6 cellular contexts compared by ENCODE assay signal in the genomic region with DNA sequence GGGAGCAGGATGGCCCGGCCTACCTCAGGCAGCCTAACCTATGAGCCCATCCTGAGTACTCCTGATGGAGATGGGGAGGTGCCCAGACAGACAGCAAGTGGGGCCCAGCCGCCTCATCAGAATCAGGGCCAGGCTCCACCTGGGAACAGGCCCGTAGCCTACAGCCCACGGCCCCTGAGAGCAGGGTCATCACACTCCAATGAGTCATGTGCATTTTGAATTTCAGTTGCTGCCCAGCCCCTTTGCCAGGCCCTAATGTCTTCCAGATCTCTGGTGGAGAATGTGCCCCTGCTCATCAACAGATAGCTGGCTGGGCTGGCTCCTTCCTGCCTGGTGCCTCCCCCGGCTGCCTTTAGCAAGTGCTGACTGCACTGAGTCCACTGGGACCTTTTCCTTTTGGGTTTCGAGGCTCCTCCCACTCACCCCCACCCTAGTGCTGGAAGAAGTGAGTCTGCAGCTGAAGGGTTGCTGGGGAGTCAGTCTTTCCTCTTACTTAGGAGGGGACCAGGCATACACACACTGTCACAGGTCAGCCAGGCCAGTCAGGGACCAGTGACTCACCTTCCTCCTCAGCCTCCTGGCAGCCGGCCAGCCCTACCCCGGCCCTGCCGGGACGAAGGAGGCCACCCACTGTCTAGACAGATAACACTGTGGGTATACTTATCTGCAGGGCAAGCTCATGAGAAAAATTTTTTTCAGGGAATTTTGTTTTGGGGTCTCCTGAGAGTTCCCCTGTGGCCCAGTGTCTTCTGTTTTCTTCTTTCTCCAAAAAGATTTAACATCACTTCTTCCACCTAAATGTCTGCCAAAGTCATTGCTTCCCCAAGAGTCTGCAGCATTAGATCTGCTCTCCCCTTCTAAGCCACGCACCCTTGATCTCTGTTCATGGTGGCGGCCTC. TPM values are rescaled to one million over a fixed set of nuclear protein-coding genes. Genes with fewer than 3 reads are reported as not detected.
DNase-seq lines count a peak whose midpoint lies in the region; ATAC-seq, FAIRE-seq and TF ChIP-seq lines count a peak whose summit lies in the region.

No MANE protein-coding gene starts in this region.

- H3K4me3 Mint-ChIP-seq in astrocyte (ENCODE audit: unreplicated experiment): peak overlapping the region; percentile 50
- no peak overlapping the region for H3K4me3 Mint-ChIP-seq in nephron

- peak; percentile 97 for DNase-seq in EH (ENCODE audit: low read depth)
- DNase-seq in OCI-M1 (lab: John Stamatoyannopoulos, UW): peak; percentile 95
- peak; percentile 92 for DNase-seq in astrocyte (ENCODE audit: low read depth)
- DNase-seq in GM13977 (ENCODE audit: low spot score): no peak

- H3K27me3 Mint-ChIP-seq in astrocyte (ENCODE audit: low read depth, unreplicated experiment): no peaks in the 10 kb centered on the region
- no peaks in the 10 kb centered on the region for H3K27me3 Mint-ChIP-seq in nephron (ENCODE audit: low read depth)

- H3K9ac ChIP-seq in astrocyte (ENCODE audit: low read length): peak overlapping the region; percentile 78

- no peaks in the 10 kb centered on the region for H3K27me3 ChIP-seq in astrocyte (ENCODE audit: insufficient read depth, low read length)

- peaks cover 8% of the 10 kb centered on the region for H3K36me3 Mint-ChIP-seq in astrocyte (ENCODE audit: low read depth, unreplicated experiment)
- H3K36me3 Mint-ChIP-seq in nephron (ENCODE audit: low read depth): no peaks in the 10 kb centered on the region

- no peaks in the 10 kb centered on the region for H3K9me3 ChIP-seq in astrocyte (ENCODE audit: insufficient read depth, low read depth, low read length)

- H3K27ac ChIP-seq in astrocyte (ENCODE audit: low read depth, low read length): peak overlapping the region; percentile 91

- H3K4me3 ChIP-seq in astrocyte (ENCODE audit: insufficient read depth, low read depth, low read length): no peak overlapping the region

- no peaks in the 10 kb centered on the region for H3K9me3 Mint-ChIP-seq in astrocyte (ENCODE audit: unreplicated experiment)
- H3K9me3 Mint-ChIP-seq in nephron: no peaks in the 10 kb centered on the region

- peak overlapping the region; percentile 73 for H3K4me2 ChIP-seq in astrocyte (ENCODE audit: low read length)

- H3K4me1 Mint-ChIP-seq in astrocyte (ENCODE audit: low read depth, unreplicated experiment): peaks cover 30% of the 10 kb centered on the region
- peaks cover 19% of the 10 kb centered on the region for H3K4me1 Mint-ChIP-seq in nephron

- H3K27ac Mint-ChIP-seq in astrocyte (ENCODE audit: unreplicated experiment) (peak overlapping the region; percentile 98), nephron (peak overlapping the region; percentile 69 to 82 (median 77))

- peaks cover 21% of the 10 kb centered on the region for H3K4me1 ChIP-seq in astrocyte (ENCODE audit: insufficient read depth, low read length)

- no peaks in the 10 kb centered on the region for H3K79me2 ChIP-seq in astrocyte (ENCODE audit: insufficient read depth, low read length)

- ATAC-seq in GM19397 (IDR thresholded peaks at IDR 0.05; ENCODE audit: unreplicated experiment): no peak

- peak; percentile 47 for FAIRE-seq in astrocyte (lab: Jason Lieb, UNC)

- no peak overlapping the region for H2AFZ ChIP-seq in astrocyte (ENCODE audit: low read depth, low read length)

- in situ Hi-C loops in GM13977 (cut with MboI; ENCODE audit: low pct_unique_long_range_greater_than_20kb, low sequenced_read_pairs, unreplicated experiment): no loop called here

- TF ChIP-seq CTCF in astrocyte (IDR thresholded peaks at IDR 0.05; ENCODE audit: insufficient read depth, low read depth, low read length) (no peak), nephron (IDR thresholded peaks at IDR 0.05; ENCODE audit: unreplicated experiment in 3 of 3) (no peak), GM13977 (IDR thresholded peaks at IDR 0.05; ENCODE audit: extremely low read depth, insufficient read depth, missing control alignments) (no peak)

- peaks cover 5% of the 10 kb centered on the region for H3K36me3 ChIP-seq in astrocyte (ENCODE audit: insufficient read depth, low read length)

- no peaks in the 10 kb centered on the region for H4K20me1 ChIP-seq in astrocyte (ENCODE audit: insufficient read depth, low read length)

RNA-seq across cellular contexts. Expression of a gene that starts 9.1 kb away (rescaled TPM):
- total RNA-seq in astrocyte: 3.9 and 5.9 TPM in 2 replicates

RNA-seq across cellular contexts. Expression of a gene that starts 10.9 kb away (rescaled TPM):
- total RNA-seq in astrocyte: 52.2 and 53.3 TPM in 2 replicates

RNA-seq across cellular contexts. Expression of a gene that starts 14.9 kb away (rescaled TPM):
- total RNA-seq in astrocyte: 1.8 and 2.2 TPM in 2 replicates

RNA-seq across cellular contexts. Expression of a gene that starts 18.5 kb away (rescaled TPM):
- 47.9 and 55.1 TPM in 2 replicates for total RNA-seq in astrocyte

RNA-seq across cellular contexts. Expression of a gene that starts 20.2 kb away (rescaled TPM):
- total RNA-seq in astrocyte: 302 and 351 TPM in 2 replicates
